In genomic region chr5:140690376-140690932, GRCh38 we compare ENCODE assay signal across 8 cellular contexts. TPM values are rescaled to one million over a fixed set of nuclear protein-coding genes. Genes with fewer than 3 reads are reported as not detected.
A peak's percentile ranks its signal among the peaks of the same experiment; 100 is the strongest.
DNase-seq lines count a peak whose midpoint lies in the region; ATAC-seq and TF ChIP-seq lines count a peak whose summit lies in the region.

No MANE protein-coding gene starts in this region.

- no peaks in the 10 kb centered on the region for H3K9me3 Mint-ChIP-seq in T-helper 1 cell treated with Interleukin-12 subunit alpha and Interleukin-12 subunit beta and Interleukin-4 antibody, amounts not matched to agents 30 μg/mL and 1 μg/mL, for 36 hours

- H3K4me2 ChIP-seq in skeletal muscle satellite cell (ENCODE audit: low read length): peak overlapping the region; percentile 81

- peaks cover 15% of the 10 kb centered on the region for H3K4me1 ChIP-seq in SJSA1 (replicated peaks)
- H3K4me1 ChIP-seq in foreskin keratinocyte: peaks cover 3% of the 10 kb centered on the region
- H3K4me1 ChIP-seq in skeletal muscle satellite cell (ENCODE audit: control insufficient read depth, insufficient read depth, low read length): peaks cover 11% of the 10 kb centered on the region

- peak overlapping the region; percentile 100 for H3K4me3 Mint-ChIP-seq in T-helper 1 cell treated with Interleukin-12 subunit alpha and Interleukin-12 subunit beta and Interleukin-4 antibody, amounts not matched to agents 30 μg/mL and 1 μg/mL, for 36 hours

- H3K27me3 ChIP-seq in SJSA1 (replicated peaks) (no peaks in the 10 kb centered on the region), foreskin keratinocyte (no peaks in the 10 kb centered on the region), skeletal muscle satellite cell (ENCODE audit: control insufficient read depth, insufficient read depth, low read length) (no peaks in the 10 kb centered on the region)

- H3K27ac ChIP-seq in SJSA1: peak overlapping the region; percentile 41
- peak overlapping the region; percentile 14 for H3K27ac ChIP-seq in foreskin keratinocyte

- DNase-seq in T-helper 1 cell: no peak
- no peak for DNase-seq in SJSA1 (ENCODE audit: low read depth in 1 of 2, low spot score in 2 of 2)
- no peak for DNase-seq in foreskin keratinocyte
- DNase-seq in NCI-H1417 (lab: John Stamatoyannopoulos, UW): no peak
- no peak for DNase-seq in NCI-H2107 (lab: John Stamatoyannopoulos, UW)
- no peak for DNase-seq in GDM1 (lab: John Stamatoyannopoulos, UW)

- peaks cover 12% of the 10 kb centered on the region for H3K36me3 Mint-ChIP-seq in T-helper 1 cell treated with Interleukin-12 subunit alpha and Interleukin-12 subunit beta and Interleukin-4 antibody, amounts not matched to agents 30 μg/mL and 1 μg/mL, for 36 hours (ENCODE audit: low read depth)

- H3K9me3 ChIP-seq in SJSA1 (replicated peaks): no peaks in the 10 kb centered on the region
- H3K9me3 ChIP-seq in skeletal muscle satellite cell (replicated peaks; ENCODE audit: low read length): no peaks in the 10 kb centered on the region

- TF ChIP-seq CTCF in foreskin keratinocyte (conservative IDR thresholded peaks at IDR 0.05): no peak

- no peaks in the 10 kb centered on the region for H3K27me3 Mint-ChIP-seq in T-helper 1 cell treated with Interleukin-12 subunit alpha and Interleukin-12 subunit beta and Interleukin-4 antibody, amounts not matched to agents 30 μg/mL and 1 μg/mL, for 36 hours (ENCODE audit: low read depth)

- H3K4me1 Mint-ChIP-seq in T-helper 1 cell treated with Interleukin-12 subunit alpha and Interleukin-12 subunit beta and Interleukin-4 antibody, amounts not matched to agents 30 μg/mL and 1 μg/mL, for 36 hours (ENCODE audit: low read depth): peaks cover 32% of the 10 kb centered on the region

- peak overlapping the region; percentile 59 for H3K4me3 ChIP-seq in SJSA1
- peak overlapping the region; percentile 83 for H3K4me3 ChIP-seq in skeletal muscle satellite cell (ENCODE audit: low read length)

- H3K27ac Mint-ChIP-seq in T-helper 1 cell treated with Interleukin-12 subunit alpha and Interleukin-12 subunit beta and Interleukin-4 antibody, amounts not matched to agents 30 μg/mL and 1 μg/mL, for 36 hours: peak overlapping the region; percentile 99

- H3K36me3 ChIP-seq in SJSA1 (peaks cover 66% of the 10 kb centered on the region), skeletal muscle satellite cell (ENCODE audit: insufficient read depth, low read length) (peaks cover 42% of the 10 kb centered on the region)

- peak overlapping the region; percentile 96 for H3K9ac ChIP-seq in skeletal muscle satellite cell (ENCODE audit: low read depth, low read length)

- peak; percentile 9 for ATAC-seq in foreskin keratinocyte

RNA-seq across cellular contexts. Expression of gene HARS1, which starts 0.7 kb away (rescaled TPM):
- 133 and 135 TPM in 2 replicates for total RNA-seq in SJSA1 (2014; rRNA removed; shearing (Covaris generic))
- 89.8 and 91.4 TPM in 2 replicates for total RNA-seq in foreskin keratinocyte
- 76.6 and 81.0 TPM in 2 replicates for polyA plus RNA-seq in foreskin keratinocyte
- 56.3 and 56.8 TPM in 2 replicates for total RNA-seq in skeletal muscle satellite cell (2012; rRNA removed)

RNA-seq across cellular contexts. Expression of gene HARS2, which starts 0.8 kb away (rescaled TPM):
- 51.8 and 53.0 TPM in 2 replicates for total RNA-seq in SJSA1 (2014; rRNA removed; shearing (Covaris generic))
- 29.2 and 31.6 TPM in 2 replicates for total RNA-seq in foreskin keratinocyte
- 19.1 and 19.5 TPM in 2 replicates for polyA plus RNA-seq in foreskin keratinocyte
- total RNA-seq in skeletal muscle satellite cell (2012; rRNA removed): 25.1 and 26.9 TPM in 2 replicates

RNA-seq across cellular contexts. Expression of gene ZMAT2, which starts 9.8 kb away (rescaled TPM):
- 99.1 and 114 TPM in 2 replicates for total RNA-seq in SJSA1 (2014; rRNA removed; shearing (Covaris generic))
- 52.3 and 57.9 TPM in 2 replicates for total RNA-seq in foreskin keratinocyte
- 77.2 and 87.2 TPM in 2 replicates for polyA plus RNA-seq in foreskin keratinocyte
- total RNA-seq in skeletal muscle satellite cell (2012; rRNA removed): 32.1 and 33.0 TPM in 2 replicates

RNA-seq across cellular contexts. Expression of gene DND1, which starts 17.1 kb away (rescaled TPM):
- total RNA-seq in SJSA1 (2014; rRNA removed; shearing (Covaris generic)): 0.16 and 1.2 TPM in 2 replicates
- 0.35 and 0.44 TPM in 2 replicates for total RNA-seq in foreskin keratinocyte
- 0.47 and 0.57 TPM in 2 replicates for polyA plus RNA-seq in foreskin keratinocyte
- 0.22 and 0.76 TPM in 2 replicates for total RNA-seq in skeletal muscle satellite cell (2012; rRNA removed)

RNA-seq across cellular contexts. Expression of gene WDR55, which starts 25.8 kb away (rescaled TPM):
- total RNA-seq in SJSA1 (2014; rRNA removed; shearing (Covaris generic)): 16.0 and 20.8 TPM in 2 replicates
- 27.7 and 28.1 TPM in 2 replicates for total RNA-seq in foreskin keratinocyte
- 17.4 and 17.5 TPM in 2 replicates for polyA plus RNA-seq in foreskin keratinocyte
- total RNA-seq in skeletal muscle satellite cell (2012; rRNA removed): 26.4 and 31.4 TPM in 2 replicates
